9 cellular contexts compared by ENCODE assay signal in the genomic region with DNA sequence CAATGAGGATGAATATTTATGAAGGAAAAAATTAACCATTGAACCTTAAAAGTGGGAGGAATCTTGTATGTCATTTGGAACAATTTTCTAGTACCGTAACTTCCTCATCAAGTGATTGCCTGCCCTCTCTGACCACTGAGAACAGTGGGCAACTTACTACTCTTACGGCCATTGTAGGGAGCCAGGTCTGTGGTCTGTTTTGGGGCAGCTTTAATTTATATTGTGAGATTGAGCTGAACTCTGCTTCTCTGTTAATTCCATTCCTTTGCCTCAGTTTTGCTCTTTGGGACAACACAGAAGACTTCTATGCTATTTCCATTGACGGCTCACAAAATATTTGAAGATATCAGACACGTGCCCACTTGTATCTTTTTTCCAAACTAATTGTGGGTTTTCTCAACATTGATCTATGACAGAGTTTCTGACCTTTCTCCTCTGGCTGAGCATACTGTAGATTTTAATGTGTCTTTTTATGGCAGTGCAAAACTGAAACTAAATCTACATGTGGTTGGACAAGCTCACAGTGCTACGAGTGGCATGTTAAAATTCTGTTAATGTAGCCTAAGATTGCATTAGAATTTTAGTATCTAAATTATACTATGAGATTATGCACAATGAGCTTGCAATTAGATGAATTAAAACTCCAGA. TPM values are rescaled to one million over a fixed set of nuclear protein-coding genes. Genes with fewer than 3 reads are reported as not detected.
DNase-seq lines count a peak whose midpoint lies in the region; ATAC-seq and TF ChIP-seq lines count a peak whose summit lies in the region.
"Had no signal": no experiment of that assay in that cellular context is flagged by ENCODE, and none has a peak within 500 bp of the region (broad histone marks: within the 10 kb centered on the region; RNA-seq: fewer than 3 reads in every experiment).

No MANE protein-coding gene starts in this region.

- no peaks in the 10 kb centered on the region for H3K79me2 ChIP-seq in MM.1S (ENCODE audit: low read length)

- no peaks in the 10 kb centered on the region for H3K9me3 Mint-ChIP-seq in MCF 10A (ENCODE audit: unreplicated experiment)

- no peak overlapping the region for H3K4me3 Mint-ChIP-seq in MCF 10A (ENCODE audit: unreplicated experiment)

- no peaks in the 10 kb centered on the region for H4K20me1 ChIP-seq in MM.1S (ENCODE audit: insufficient read depth, low read length)

- no peaks in the 10 kb centered on the region for H3K36me3 Mint-ChIP-seq in MCF 10A (ENCODE audit: insufficient read depth, unreplicated experiment)

- no peaks in the 10 kb centered on the region for H3K27me3 Mint-ChIP-seq in MCF 10A (ENCODE audit: insufficient read depth, unreplicated experiment)

- H3K27ac ChIP-seq in breast epithelium (no peak overlapping the region), MM.1S (ENCODE audit: low read length) (peak overlapping the region; percentile 20; the same call in 1 of the 2 replicates), upper lobe of right lung (no peak overlapping the region)

- H3K36me3 ChIP-seq in breast epithelium (no peaks in the 10 kb centered on the region), MM.1S (replicated peaks; ENCODE audit: insufficient read depth, low read length) (no peaks in the 10 kb centered on the region), upper lobe of right lung (no peaks in the 10 kb centered on the region)

- POLR2A ChIA-PET in MCF 10A (lab: Yijun Ruan, JAX), result interaction anchor here (0.7 to 1.2 kb wide), 4 partner anchors 10 to 40 kb away, joined by 3 to 7 read pairs (median 4); no protein-coding TSS in a partner anchor

- H3K9me3 ChIP-seq in breast epithelium (no peaks in the 10 kb centered on the region), MM.1S (replicated peaks; ENCODE audit: insufficient read depth, low read length) (no peaks in the 10 kb centered on the region), upper lobe of right lung (no peaks in the 10 kb centered on the region)

- no peaks in the 10 kb centered on the region for H3K9me2 ChIP-seq in MM.1S (replicated peaks; ENCODE audit: insufficient read depth, low read length)

- H3K4me3 ChIP-seq in breast epithelium, result peak overlapping the region; percentile 8 to 37 (median 10)
- H3K4me3 ChIP-seq in MM.1S (ENCODE audit: low read length), result peak overlapping the region; percentile 32
- H3K4me3 ChIP-seq in upper lobe of right lung, result peak overlapping the region; percentile 37

- TF ChIP-seq CTCF in breast epithelium (IDR thresholded peaks at IDR 0.05), result no peak
- no peak for TF ChIP-seq CTCF in MCF 10A (IDR thresholded peaks at IDR 0.05; ENCODE audit: unreplicated experiment)
- no peak for TF ChIP-seq CTCF in MM.1S (IDR thresholded peaks at IDR 0.05; ENCODE audit: low read length)
- TF ChIP-seq CTCF in upper lobe of right lung (IDR thresholded peaks at IDR 0.05), result no peak

- H3K4me1 ChIP-seq in breast epithelium (no peaks in the 10 kb centered on the region), MM.1S (ENCODE audit: low read length) (peaks cover 17% of the 10 kb centered on the region), upper lobe of right lung (peaks cover 5% of the 10 kb centered on the region)

- no peak for ATAC-seq in upper lobe of right lung
- ATAC-seq in GM19397 (IDR thresholded peaks at IDR 0.05; ENCODE audit: unreplicated experiment), result no peak

- no peak for TF ChIP-seq POLR2A in breast epithelium (IDR thresholded peaks at IDR 0.05)

- peaks cover 5% of the 10 kb centered on the region for H3K4me1 Mint-ChIP-seq in MCF 10A (ENCODE audit: insufficient read depth, unreplicated experiment)

- BruUV-seq in MCF 10A (replicated peaks; lab: Mats Ljungman, UMichigan), result no TSS peak

- H3K4me2 ChIP-seq in MM.1S (ENCODE audit: low read depth, low read length), result peak overlapping the region; percentile 77

- intact Hi-C loops in breast epithelium (cut with DNase I; ENCODE audit: low total_unique reads) (no loop called here), MCF 10A (cut with micrococcal nuclease) (no loop called here), upper lobe of right lung (cut with DNase I) (no loop called here)

- peak overlapping the region; percentile 10; the same call in 1 of the 2 replicates for H3K9ac ChIP-seq in MM.1S (ENCODE audit: low read length)

- DNase-seq in breast epithelium (ENCODE audit: low spot score in 2 of 2), result no peak
- no peak for DNase-seq in MCF 10A (ENCODE audit: unreplicated experiment)
- peak; percentile 74 for DNase-seq in MM.1S
- DNase-seq in fibroblast of gingiva (ENCODE audit: low read depth), result peak; percentile 21
- no peak for DNase-seq in upper lobe of right lung
- no peak for DNase-seq in NCI-H1436 (lab: John Stamatoyannopoulos, UW)
- no peak for DNase-seq in iPS-NIHi11 (ENCODE audit: low spot score)
- DNase-seq: DMS153 had no signal

- H3K27ac Mint-ChIP-seq in MCF 10A (ENCODE audit: low read depth, unreplicated experiment), result no peak overlapping the region

- no peaks in the 10 kb centered on the region for H3F3A ChIP-seq in MM.1S (ENCODE audit: insufficient read depth, low read length)

- no peaks in the 10 kb centered on the region for H3K27me3 ChIP-seq in breast epithelium
- H3K27me3 ChIP-seq in MM.1S (replicated peaks; ENCODE audit: insufficient read depth, low read length), result no peaks in the 10 kb centered on the region
- no peaks in the 10 kb centered on the region for H3K27me3 ChIP-seq in upper lobe of right lung

- CTCF ChIA-PET in MCF 10A (lab: Yijun Ruan, JAX), result interaction anchor here (0.6 to 1.0 kb wide), 4 partner anchors 23 to 256 kb away, joined by 3 to 6 read pairs (median 4); no protein-coding TSS in a partner anchor

- H2AFZ ChIP-seq in MM.1S (ENCODE audit: low read length), result peak overlapping the region; percentile 63

RNA-seq across cellular contexts. Expression of a gene that starts 27.8 kb away (rescaled TPM):
- total RNA-seq in breast epithelium, result 10 to 100 TPM; 11.0 to 25.6 (median 16.1) TPM
- total RNA-seq in MCF 10A (2022), result 22.3 and 24.8 TPM in 2 replicates
- total RNA-seq in upper lobe of right lung, result 19.5 TPM

Comparison
In these comparisons a context has a peak if more than half of its experiments do, and no peak if none do; other contexts are left out.
1. DNase-seq: peak in MM.1S (single experiment) and fibroblast of gingiva (single experiment); none in breast epithelium (0 of 2), MCF 10A (single experiment), upper lobe of right lung (single experiment), NCI-H1436 (single experiment) and iPS-NIHi11 (single experiment).
2. Peak in every context shown above with its lines, with median percentiles within 50 percentile points of each other: H3K4me3 ChIP-seq.